ENCODE assay signal across 10 cellular contexts in the genomic region with DNA sequence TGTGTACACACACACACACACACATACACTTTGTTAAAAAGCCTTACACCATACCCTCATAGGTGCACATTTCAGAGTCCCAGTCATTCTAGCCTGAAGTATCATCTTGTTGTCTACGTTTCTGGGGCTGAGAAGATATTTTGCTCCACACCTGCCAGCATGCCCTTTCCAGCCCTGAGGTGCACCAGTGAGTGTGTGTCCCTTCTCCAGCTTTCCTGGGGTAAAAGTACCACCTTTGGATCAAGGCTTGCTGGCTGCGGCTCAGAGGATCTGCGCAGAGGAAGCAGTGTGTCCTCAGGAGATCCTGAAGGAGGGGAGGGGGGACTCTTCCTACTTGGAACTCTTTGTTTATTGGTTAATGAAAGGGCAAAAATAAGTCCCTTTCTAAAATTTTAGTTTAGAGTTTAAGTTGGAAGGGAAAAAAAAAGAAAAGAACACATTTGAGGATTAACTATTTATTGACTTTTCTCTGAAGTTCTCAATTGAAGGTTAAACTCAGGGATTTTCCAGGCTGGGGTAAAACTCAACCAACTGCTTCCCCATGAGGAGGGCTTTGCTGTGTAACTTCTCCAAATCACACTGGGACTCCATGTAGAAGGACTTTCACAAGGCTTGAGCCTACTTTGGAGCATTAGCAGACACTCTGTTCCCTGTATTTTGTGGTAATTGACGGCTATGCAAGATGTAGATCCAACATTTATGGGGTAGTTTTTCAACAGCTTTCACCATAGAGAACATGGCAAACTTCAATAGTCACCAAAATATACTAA.
DNase-seq lines count a peak whose midpoint lies in the region; ATAC-seq, FAIRE-seq and TF ChIP-seq lines count a peak whose summit lies in the region.
"Had no signal": no experiment of that assay in that cellular context is flagged by ENCODE, and none has a peak within 500 bp of the region (broad histone marks: within the 10 kb centered on the region; RNA-seq: fewer than 3 reads in every experiment).

No MANE protein-coding gene starts in this region.

- H3K27ac Mint-ChIP-seq in activated CD8-positive, alpha-beta memory T cell treated with anti-CD3 and anti-CD28 coated beads, Interleukin-2, amount 10 ng/mL, durations not matched to agents 7 days and 5 days = peak overlapping the region; percentile 96
- H3K27ac Mint-ChIP-seq in activated naive CD8-positive, alpha-beta T cell treated with anti-CD3 and anti-CD28 coated beads for 36 hours = peak overlapping the region; percentile 94
- H3K27ac Mint-ChIP-seq in type B pancreatic cell = no peak overlapping the region

- H3K4me3 ChIP-seq in lower lobe of right lung = peak overlapping the region; percentile 65

- no peaks in the 10 kb centered on the region for H3K27me3 Mint-ChIP-seq in activated CD8-positive, alpha-beta memory T cell treated with anti-CD3 and anti-CD28 coated beads, Interleukin-2, amount 10 ng/mL, durations not matched to agents 7 days and 5 days
- H3K27me3 Mint-ChIP-seq in activated naive CD8-positive, alpha-beta T cell treated with anti-CD3 and anti-CD28 coated beads for 36 hours = no peaks in the 10 kb centered on the region
- peaks cover 6% of the 10 kb centered on the region for H3K27me3 Mint-ChIP-seq in type B pancreatic cell

- DNase-seq in activated CD8-positive, alpha-beta memory T cell treated with anti-CD3 and anti-CD28 coated beads, Interleukin-2, amount 10 ng/mL, durations not matched to agents 7 days and 5 days = peak; percentile 54
- no peak for DNase-seq in activated CD8-positive, alpha-beta memory T cell treated with anti-CD3 and anti-CD28 coated beads, Interleukin-2, amount 50 U/mL, for 4 hours
- DNase-seq in activated naive CD8-positive, alpha-beta T cell treated with anti-CD3 and anti-CD28 coated beads for 36 hours = no peak
- DNase-seq in lower lobe of right lung = no peak
- DNase-seq in type B pancreatic cell (ENCODE audit: extremely low spot score, unreplicated experiment) = no peak
- no peak for DNase-seq in urothelium cell line (ENCODE audit: low spot score)
- DNase-seq in GOT3 (lab: John Stamatoyannopoulos, UW) = no peak
- DNase-seq in dedifferentiated amniotic fluid mesenchymal stem cell (ENCODE audit: extremely low spot score) = no peak
- DNase-seq: DND-41 had no signal

- H3K9me3 ChIP-seq in lower lobe of right lung = no peaks in the 10 kb centered on the region

- CTCF ChIA-PET in activated CD8-positive, alpha-beta memory T cell treated with anti-CD3 and anti-CD28 coated beads, Interleukin-2, amount 10 ng/mL, durations not matched to agents 7 days and 5 days (lab: Charles Lee) = interaction anchor here (1.0 to 5.3 kb wide), 10 partner anchors 13 to 112 kb away, joined by 3 to 41 read pairs (median 8); no protein-coding TSS in a partner anchor

- no peaks in the 10 kb centered on the region for H3K9me3 Mint-ChIP-seq in activated CD8-positive, alpha-beta memory T cell treated with anti-CD3 and anti-CD28 coated beads, Interleukin-2, amount 10 ng/mL, durations not matched to agents 7 days and 5 days (ENCODE audit: low read depth)
- no peaks in the 10 kb centered on the region for H3K9me3 Mint-ChIP-seq in activated naive CD8-positive, alpha-beta T cell treated with anti-CD3 and anti-CD28 coated beads for 36 hours
- H3K9me3 Mint-ChIP-seq in type B pancreatic cell = no peaks in the 10 kb centered on the region

- TF ChIP-seq CTCF in lower lobe of right lung (IDR thresholded peaks at IDR 0.05) = no peak
- no peak for TF ChIP-seq CTCF in type B pancreatic cell (conservative IDR thresholded peaks at IDR 0.05)

- peaks cover 52% of the 10 kb centered on the region for H3K4me1 Mint-ChIP-seq in activated CD8-positive, alpha-beta memory T cell treated with anti-CD3 and anti-CD28 coated beads, Interleukin-2, amount 10 ng/mL, durations not matched to agents 7 days and 5 days
- peaks cover 55% of the 10 kb centered on the region for H3K4me1 Mint-ChIP-seq in activated naive CD8-positive, alpha-beta T cell treated with anti-CD3 and anti-CD28 coated beads for 36 hours
- peaks cover 45% of the 10 kb centered on the region for H3K4me1 Mint-ChIP-seq in type B pancreatic cell (ENCODE audit: unreplicated experiment)

- H3K4me1 ChIP-seq in lower lobe of right lung = peaks cover 62% of the 10 kb centered on the region

- ATAC-seq in activated CD8-positive, alpha-beta memory T cell treated with anti-CD3 and anti-CD28 coated beads, Interleukin-2, amount 10 ng/mL, durations not matched to agents 7 days and 5 days = no peak
- ATAC-seq in lower lobe of right lung = peak in 1 of 2 donors; percentile 2

- H3K36me3 ChIP-seq in lower lobe of right lung = no peaks in the 10 kb centered on the region

- intact Hi-C loops in lower lobe of right lung (cut with DNase I) = no loop called here

- peak overlapping the region; percentile 84 for H3K27ac ChIP-seq in lower lobe of right lung

- H3K27me3 ChIP-seq in lower lobe of right lung (ENCODE audit: low read depth) = no peaks in the 10 kb centered on the region

- peaks cover 56% of the 10 kb centered on the region for H3K36me3 Mint-ChIP-seq in activated CD8-positive, alpha-beta memory T cell treated with anti-CD3 and anti-CD28 coated beads, Interleukin-2, amount 10 ng/mL, durations not matched to agents 7 days and 5 days
- H3K36me3 Mint-ChIP-seq in activated naive CD8-positive, alpha-beta T cell treated with anti-CD3 and anti-CD28 coated beads for 36 hours = peaks cover 54% of the 10 kb centered on the region
- no peaks in the 10 kb centered on the region for H3K36me3 Mint-ChIP-seq in type B pancreatic cell

- peak overlapping the region; percentile 85 for H3K4me3 Mint-ChIP-seq in activated CD8-positive, alpha-beta memory T cell treated with anti-CD3 and anti-CD28 coated beads, Interleukin-2, amount 10 ng/mL, durations not matched to agents 7 days and 5 days
- H3K4me3 Mint-ChIP-seq in activated naive CD8-positive, alpha-beta T cell treated with anti-CD3 and anti-CD28 coated beads for 36 hours = peak overlapping the region; percentile 99
- H3K4me3 Mint-ChIP-seq in type B pancreatic cell = peak overlapping the region; percentile 73

- FAIRE-seq in urothelium cell line (lab: Jason Lieb, UNC) = no peak
- FAIRE-seq: keratinocyte had no signal
